ENCODE assay signal across 1 cellular context in the genomic region with DNA sequence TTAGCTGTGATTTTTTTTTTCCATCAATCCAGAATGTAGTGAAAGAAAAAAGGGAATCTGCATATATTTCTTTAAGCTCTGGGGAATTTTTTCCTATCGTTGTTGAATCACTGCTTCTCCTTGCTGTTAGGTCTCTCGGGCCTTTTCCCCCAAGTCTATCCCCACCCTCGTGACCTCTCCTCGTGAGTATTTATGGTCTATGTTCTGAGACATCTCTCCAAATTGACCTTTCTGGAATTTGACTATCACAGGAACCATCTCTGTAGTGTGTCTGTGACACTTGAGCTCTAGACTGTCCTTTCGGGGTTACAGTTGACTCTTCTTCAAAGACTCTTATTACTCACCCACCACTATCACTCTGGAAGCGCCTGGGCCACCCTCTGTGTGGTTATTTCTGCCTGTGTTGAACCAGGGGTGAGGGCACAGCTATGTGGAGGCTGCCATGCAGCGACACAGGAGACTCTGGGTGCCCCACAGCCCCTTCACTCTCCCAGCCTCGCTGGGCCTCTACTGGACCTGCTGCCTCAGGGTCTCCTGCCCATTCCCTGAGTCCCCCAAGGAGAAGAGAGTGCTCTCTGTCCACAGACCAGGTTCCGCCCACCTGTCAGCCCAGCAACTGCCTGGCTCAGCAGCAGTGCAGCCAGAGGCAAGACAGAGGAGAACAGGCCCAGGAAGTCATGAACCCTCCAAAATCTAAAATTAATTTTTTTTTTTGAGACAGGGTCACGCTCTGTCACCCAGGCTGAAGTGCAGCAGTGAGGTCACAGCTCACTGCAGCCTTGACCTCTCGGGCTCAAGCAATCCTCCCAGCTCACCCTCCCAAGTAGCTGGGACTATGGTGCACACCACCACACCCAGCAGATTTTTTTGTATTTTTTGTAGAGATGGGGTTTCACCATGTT.
TF ChIP-seq lines count a peak whose summit lies in the region.

No MANE protein-coding gene starts in this region.

TF ChIP-seq in K562, 482 proteins besides CTCF, POLR2A, EP300 and RAD21 (continued from another document):
- TF ChIP-seq, protein P1, sequence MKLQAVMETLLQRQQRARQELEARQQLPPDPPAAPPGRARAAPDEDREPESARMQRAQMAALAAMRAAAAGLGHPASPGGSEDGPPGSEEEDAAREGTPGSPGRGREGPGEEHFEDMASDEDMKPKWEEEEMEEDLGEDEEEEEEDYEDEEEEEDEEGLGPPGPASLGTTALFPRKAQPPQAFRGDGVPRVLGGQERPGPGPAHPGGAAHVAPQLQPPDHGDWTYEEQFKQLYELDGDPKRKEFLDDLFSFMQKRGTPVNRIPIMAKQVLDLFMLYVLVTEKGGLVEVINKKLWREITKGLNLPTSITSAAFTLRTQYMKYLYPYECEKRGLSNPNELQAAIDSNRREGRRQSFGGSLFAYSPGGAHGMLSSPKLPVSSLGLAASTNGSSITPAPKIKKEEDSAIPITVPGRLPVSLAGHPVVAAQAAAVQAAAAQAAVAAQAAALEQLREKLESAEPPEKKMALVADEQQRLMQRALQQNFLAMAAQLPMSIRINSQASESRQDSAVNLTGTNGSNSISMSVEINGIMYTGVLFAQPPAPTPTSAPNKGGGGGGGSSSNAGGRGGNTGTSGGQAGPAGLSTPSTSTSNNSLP (IDR thresholded peaks at IDR 0.05; ENCODE audit: borderline replicate concordance, low read depth, low read length): no peak
- TF ChIP-seq, protein P2, sequence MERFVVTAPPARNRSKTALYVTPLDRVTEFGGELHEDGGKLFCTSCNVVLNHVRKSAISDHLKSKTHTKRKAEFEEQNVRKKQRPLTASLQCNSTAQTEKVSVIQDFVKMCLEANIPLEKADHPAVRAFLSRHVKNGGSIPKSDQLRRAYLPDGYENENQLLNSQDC (CRISPR knock-in tag; IDR thresholded peaks at IDR 0.05): no peak
- TF ChIP-seq FOXA3 (CRISPR knock-in tag; conservative IDR thresholded peaks at IDR 0.05 in 1 of 2, IDR thresholded peaks at IDR 0.05 in 1 of 2) (no peak), CREB5 (CRISPR knock-in tag; IDR thresholded peaks at IDR 0.05) (no peak), WHSC1 (IDR thresholded peaks at IDR 0.05; ENCODE audit: low read length) (no peak), MCM7 (IDR thresholded peaks at IDR 0.05) (no peak), ZNF165 (CRISPR knock-in tag; IDR thresholded peaks at IDR 0.05; ENCODE audit: borderline replicate concordance) (no peak), RBM39 (optimal IDR thresholded peaks at IDR 0.05; ENCODE audit: low read depth, low read length) (no peak), ZNF354B (CRISPR knock-in tag; IDR thresholded peaks at IDR 0.05) (no peak), POLR2AphosphoS2 (IDR thresholded peaks at IDR 0.05; ENCODE audit: low read length) (peak; percentile 80), MTA3 (IDR thresholded peaks at IDR 0.05; ENCODE audit: borderline replicate concordance) (no peak), RBFOX2 (IDR thresholded peaks at IDR 0.05; ENCODE audit: low read depth, low read length) (no peak), POLR2G (IDR thresholded peaks at IDR 0.05; ENCODE audit: low read depth, low read length) (peak; percentile 26; the same call in 1 of the 2 replicates), ZNF407 (IDR thresholded peaks at IDR 0.05; ENCODE audit: low read depth) (no peak), RBM22 (IDR thresholded peaks at IDR 0.05; ENCODE audit: low read depth, low read length, poor library complexity, severe bottlenecking) (no peak), HDGF (IDR thresholded peaks at IDR 0.05) (no peak), ASH1L (IDR thresholded peaks at IDR 0.05; ENCODE audit: borderline replicate concordance, low read depth, partially characterized antibody) (no peak), CBFA2T3 (IDR thresholded peaks at IDR 0.05) (no peak), BRF1 (IDR thresholded peaks at IDR 0.05; ENCODE audit: borderline replicate concordance, extremely low read depth, insufficient read length) (no peak), POLR2B (IDR thresholded peaks at IDR 0.05; ENCODE audit: low read depth, partially characterized antibody) (peak; percentile 40)
- TF ChIP-seq, protein P3, sequence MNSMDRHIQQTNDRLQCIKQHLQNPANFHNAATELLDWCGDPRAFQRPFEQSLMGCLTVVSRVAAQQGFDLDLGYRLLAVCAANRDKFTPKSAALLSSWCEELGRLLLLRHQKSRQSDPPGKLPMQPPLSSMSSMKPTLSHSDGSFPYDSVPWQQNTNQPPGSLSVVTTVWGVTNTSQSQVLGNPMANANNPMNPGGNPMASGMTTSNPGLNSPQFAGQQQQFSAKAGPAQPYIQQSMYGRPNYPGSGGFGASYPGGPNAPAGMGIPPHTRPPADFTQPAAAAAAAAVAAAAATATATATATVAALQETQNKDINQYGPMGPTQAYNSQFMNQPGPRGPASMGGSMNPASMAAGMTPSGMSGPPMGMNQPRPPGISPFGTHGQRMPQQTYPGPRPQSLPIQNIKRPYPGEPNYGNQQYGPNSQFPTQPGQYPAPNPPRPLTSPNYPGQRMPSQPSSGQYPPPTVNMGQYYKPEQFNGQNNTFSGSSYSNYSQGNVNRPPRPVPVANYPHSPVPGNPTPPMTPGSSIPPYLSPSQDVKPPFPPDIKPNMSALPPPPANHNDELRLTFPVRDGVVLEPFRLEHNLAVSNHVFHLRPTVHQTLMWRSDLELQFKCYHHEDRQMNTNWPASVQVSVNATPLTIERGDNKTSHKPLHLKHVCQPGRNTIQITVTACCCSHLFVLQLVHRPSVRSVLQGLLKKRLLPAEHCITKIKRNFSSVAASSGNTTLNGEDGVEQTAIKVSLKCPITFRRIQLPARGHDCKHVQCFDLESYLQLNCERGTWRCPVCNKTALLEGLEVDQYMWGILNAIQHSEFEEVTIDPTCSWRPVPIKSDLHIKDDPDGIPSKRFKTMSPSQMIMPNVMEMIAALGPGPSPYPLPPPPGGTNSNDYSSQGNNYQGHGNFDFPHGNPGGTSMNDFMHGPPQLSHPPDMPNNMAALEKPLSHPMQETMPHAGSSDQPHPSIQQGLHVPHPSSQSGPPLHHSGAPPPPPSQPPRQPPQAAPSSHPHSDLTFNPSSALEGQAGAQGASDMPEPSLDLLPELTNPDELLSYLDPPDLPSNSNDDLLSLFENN (IDR thresholded peaks at IDR 0.05; ENCODE audit: low read depth in 2 of 2, low read length in 2 of 2): no peak
- TF ChIP-seq, protein P4, sequence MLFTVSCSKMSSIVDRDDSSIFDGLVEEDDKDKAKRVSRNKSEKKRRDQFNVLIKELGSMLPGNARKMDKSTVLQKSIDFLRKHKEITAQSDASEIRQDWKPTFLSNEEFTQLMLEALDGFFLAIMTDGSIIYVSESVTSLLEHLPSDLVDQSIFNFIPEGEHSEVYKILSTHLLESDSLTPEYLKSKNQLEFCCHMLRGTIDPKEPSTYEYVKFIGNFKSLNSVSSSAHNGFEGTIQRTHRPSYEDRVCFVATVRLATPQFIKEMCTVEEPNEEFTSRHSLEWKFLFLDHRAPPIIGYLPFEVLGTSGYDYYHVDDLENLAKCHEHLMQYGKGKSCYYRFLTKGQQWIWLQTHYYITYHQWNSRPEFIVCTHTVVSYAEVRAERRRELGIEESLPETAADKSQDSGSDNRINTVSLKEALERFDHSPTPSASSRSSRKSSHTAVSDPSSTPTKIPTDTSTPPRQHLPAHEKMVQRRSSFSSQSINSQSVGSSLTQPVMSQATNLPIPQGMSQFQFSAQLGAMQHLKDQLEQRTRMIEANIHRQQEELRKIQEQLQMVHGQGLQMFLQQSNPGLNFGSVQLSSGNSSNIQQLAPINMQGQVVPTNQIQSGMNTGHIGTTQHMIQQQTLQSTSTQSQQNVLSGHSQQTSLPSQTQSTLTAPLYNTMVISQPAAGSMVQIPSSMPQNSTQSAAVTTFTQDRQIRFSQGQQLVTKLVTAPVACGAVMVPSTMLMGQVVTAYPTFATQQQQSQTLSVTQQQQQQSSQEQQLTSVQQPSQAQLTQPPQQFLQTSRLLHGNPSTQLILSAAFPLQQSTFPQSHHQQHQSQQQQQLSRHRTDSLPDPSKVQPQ (CRISPR knock-in tag; IDR thresholded peaks at IDR 0.05; ENCODE audit: borderline replicate concordance): no peak
